24 cellular contexts compared by ENCODE assay signal in genomic region chr3:191688756-191689433, GRCh38.
"Had no signal": no experiment of that assay in that cellular context is flagged by ENCODE, and none has a peak within 500 bp of the region (broad histone marks: within the 10 kb centered on the region; RNA-seq: fewer than 3 reads in every experiment).

No MANE protein-coding gene starts in this region.

- H3K9me3 ChIP-seq: adrenal gland, ascending aorta, esophagus squamous epithelium, gastrocnemius medialis, mucosa of descending colon, thoracic aorta, upper lobe of left lung had no signal

- H3K4me1 ChIP-seq: adrenal gland, ascending aorta, esophagus squamous epithelium, gastrocnemius medialis, upper lobe of left lung had no signal

- H3K36me3 ChIP-seq: adrenal gland, ascending aorta, esophagus squamous epithelium, gastrocnemius medialis, thoracic aorta, upper lobe of left lung had no signal

- H3K4me3 ChIP-seq: adrenal gland, ascending aorta, esophagus squamous epithelium, gastrocnemius medialis, mucosa of descending colon, thoracic aorta, upper lobe of left lung had no signal

- H3K4me1 Mint-ChIP-seq: activated T-helper 17 cell treated with anti-CD3 and anti-CD28 coated beads, Interleukin-2, amount 50 U/mL, for 72 hours; nephron progenitor cell had no signal

- H3K27me3 ChIP-seq: adrenal gland, ascending aorta, esophagus squamous epithelium, gastrocnemius medialis, upper lobe of left lung had no signal

- H3K27ac Mint-ChIP-seq: activated naive CD4-positive, alpha-beta T cell treated with anti-CD3 and anti-CD28 coated beads, Interleukin-2, amount 50 U/mL, for 72 hours; activated T-cell treated with anti-CD3 and anti-CD28 coated beads, Interleukin-2, amount 50 U/mL, for 24 hours; activated T-helper 17 cell treated with anti-CD3 and anti-CD28 coated beads, Interleukin-2, amount 50 U/mL, for 72 hours; nephron progenitor cell had no signal

- H3K36me3 Mint-ChIP-seq: activated naive CD4-positive, alpha-beta T cell treated with anti-CD3 and anti-CD28 coated beads, Interleukin-2, amount 50 U/mL, for 72 hours had no signal

- H3K27ac ChIP-seq: adrenal gland, ascending aorta, esophagus squamous epithelium, gastrocnemius medialis, thoracic aorta, upper lobe of left lung had no signal

- DNase-seq: activated CD4-positive, alpha-beta T cell treated with anti-CD3 and anti-CD28 coated beads, Interleukin-2, amount 50 U/mL, for 4 hours; activated CD8-positive, alpha-beta memory T cell treated with anti-CD3 and anti-CD28 coated beads for 24 hours; activated CD8-positive, alpha-beta memory T cell treated with anti-CD3 and anti-CD28 coated beads, Interleukin-2, amount 50 U/mL, for 4 hours; activated T-cell treated with anti-CD3 and anti-CD28 coated beads, Interleukin-2, amount 50 U/mL, for 24 hours; adrenal gland; central memory CD4-positive, alpha-beta T cell; esophagus squamous epithelium; gastrocnemius medialis; head of caudate nucleus; left cardiac atrium; mesenchymal stem cell; mucosa of descending colon; nephron progenitor cell; occipital lobe; small intestine; stimulated activated CD4-positive, alpha-beta T cell treated with anti-CD3 and anti-CD28 coated beads, Interleukin-2, amount 100 ng/mL, for 24 hours; stimulated activated naive CD4-positive, alpha-beta T cell; T-helper 1 cell; upper lobe of left lung had no signal

- H3K4me3 Mint-ChIP-seq: activated T-cell treated with anti-CD3 and anti-CD28 coated beads, Interleukin-2, amount 50 U/mL, for 24 hours; activated T-helper 17 cell treated with anti-CD3 and anti-CD28 coated beads, Interleukin-2, amount 50 U/mL, for 72 hours; nephron progenitor cell had no signal

- ATAC-seq: activated naive CD4-positive, alpha-beta T cell treated with anti-CD3 and anti-CD28 coated beads, Interleukin-2, amount 50 U/mL, for 72 hours; activated T-helper 17 cell treated with anti-CD3 and anti-CD28 coated beads, Interleukin-2, amount 50 U/mL, for 72 hours; gastrocnemius medialis; left cardiac atrium; mucosa of descending colon; sciatic nerve had no signal
